In the genomic region with DNA sequence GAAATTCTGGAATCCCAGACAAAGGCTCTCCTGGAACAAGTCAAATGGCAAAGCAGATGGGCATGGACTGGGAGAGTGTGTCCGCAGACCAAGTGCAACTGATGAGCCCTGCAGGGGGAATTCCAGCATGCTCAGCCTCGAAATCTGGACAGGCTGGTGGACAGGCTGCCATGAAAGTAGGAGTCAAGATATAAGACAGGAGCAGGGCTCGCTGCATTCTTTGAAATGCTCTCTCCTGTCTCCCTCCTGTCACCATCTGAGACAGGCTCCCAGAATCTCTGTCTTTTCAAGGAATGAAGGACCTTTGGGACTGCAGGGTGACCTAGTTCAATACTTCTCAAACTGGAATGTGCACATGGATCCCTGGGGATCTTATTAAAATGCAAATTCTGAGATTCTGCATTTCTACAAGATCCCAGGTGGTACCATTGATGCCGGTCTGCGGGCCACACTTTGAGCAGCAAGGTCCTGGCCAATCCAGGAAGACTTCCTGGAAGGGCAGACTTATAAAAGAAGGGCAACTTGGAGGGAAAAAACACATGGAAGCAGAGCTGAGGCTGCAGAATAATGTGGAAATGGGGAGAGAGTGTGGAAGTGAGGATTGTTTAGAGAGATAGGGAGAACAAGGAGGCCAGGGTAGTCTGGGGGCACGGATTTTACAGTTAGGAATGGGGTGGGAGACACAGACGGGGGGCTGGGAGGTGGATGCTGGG, we compare ENCODE assay signal across 1 cellular context.
TF ChIP-seq lines count a peak whose summit lies in the region.

No MANE protein-coding gene starts in this region.

TF ChIP-seq in K562, 482 proteins besides CTCF, POLR2A, EP300 and RAD21:
- peak; percentile 12 for TF ChIP-seq ZFP36 (IDR thresholded peaks at IDR 0.05; ENCODE audit: low read depth, low read length, partially characterized antibody)
- TF ChIP-seq MAZ (CRISPR knock-in tag; conservative IDR thresholded peaks at IDR 0.05 in 1 of 2, IDR thresholded peaks at IDR 0.05 in 1 of 2), result no peak
- no peak for TF ChIP-seq CBFA2T2 (conservative IDR thresholded peaks at IDR 0.05)
